ENCODE assay signal across 11 cellular contexts in genomic region chr9:130945173-130945572, GRCh38. TPM values are rescaled to one million over a fixed set of nuclear protein-coding genes. Genes with fewer than 3 reads are reported as not detected.
"Had no signal": no experiment of that assay in that cellular context is flagged by ENCODE, and none has a peak within 500 bp of the region (broad histone marks: within the 10 kb centered on the region; RNA-seq: fewer than 3 reads in every experiment).

No MANE protein-coding gene starts in this region.

- H2AFZ ChIP-seq: GM23338 had no signal

- H3K4me3 ChIP-seq: GM23338, HAP-1 had no signal

- H3K4me1 ChIP-seq: HAP-1 had no signal

- H3K27ac ChIP-seq: HL-60 had no signal

- H3K36me3 ChIP-seq: HAP-1 had no signal

- H3K4me2 ChIP-seq: GM23338 had no signal

- H3K9me3 ChIP-seq: HAP-1 had no signal

- FAIRE-seq: H1, HepG2 had no signal

- ATAC-seq: GM23338, HCT116, HepG2 had no signal

- DNase-seq: HFFc6, KG1 had no signal

RNA-seq across cellular contexts. Expression of gene FIBCD1, which starts 6.1 kb away (rescaled TPM):
- polyA plus RNA-seq: IgD-negative memory B cell had no signal

RNA-seq across cellular contexts. Expression of gene QRFP, which starts 48.6 kb away (rescaled TPM):
- total RNA-seq: GM23338, H1, H7, HepG2, HFFc6, HT1080 had no signal
- polyA plus RNA-seq: GM23338, H1, HepG2, IgD-negative memory B cell had no signal
